In genomic region chr2:11092693-11093335, GRCh38 we compare ENCODE assay signal across 12 cellular contexts.
"Had no signal": no experiment of that assay in that cellular context is flagged by ENCODE, and none has a peak within 500 bp of the region (broad histone marks: within the 10 kb centered on the region; RNA-seq: fewer than 3 reads in every experiment).

No MANE protein-coding gene starts in this region.

- H3K4me1 ChIP-seq: ascending aorta, left ventricle myocardium inferior, right atrium auricular region, tibial nerve had no signal

- H3K9me3 Mint-ChIP-seq: activated T-cell treated with anti-CD3 and anti-CD28 coated beads, Interleukin-2, amount 50 U/mL, for 24 hours; memory B cell had no signal

- H3K4me3 ChIP-seq: ascending aorta, gastrocnemius medialis, left ventricle myocardium inferior, right atrium auricular region, tibial nerve had no signal

- H3K27me3 ChIP-seq: ascending aorta, gastrocnemius medialis, right atrium auricular region, tibial nerve had no signal

- H3K36me3 ChIP-seq: ascending aorta, gastrocnemius medialis, left ventricle myocardium inferior, right atrium auricular region, tibial nerve, WERI-Rb-1 had no signal

- H3K4me1 Mint-ChIP-seq: memory B cell had no signal

- H3K27ac Mint-ChIP-seq: activated T-cell treated with anti-CD3 and anti-CD28 coated beads, Interleukin-2, amount 50 U/mL, for 24 hours; memory B cell had no signal

- H3K9me3 ChIP-seq: ascending aorta, gastrocnemius medialis, left ventricle myocardium inferior, right atrium auricular region, tibial nerve had no signal

- H3K27ac ChIP-seq: ascending aorta, gastrocnemius medialis, left ventricle myocardium inferior, right atrium auricular region, tibial nerve, WERI-Rb-1 had no signal

- H3K36me3 Mint-ChIP-seq: memory B cell had no signal

- H3K4me3 Mint-ChIP-seq: activated T-cell treated with anti-CD3 and anti-CD28 coated beads, Interleukin-2, amount 50 U/mL, for 24 hours; memory B cell had no signal

- ATAC-seq: gastrocnemius medialis had no signal

- DNase-seq: activated CD4-positive, alpha-beta T cell treated with anti-CD3 and anti-CD28 coated beads for 48 hours; activated T-cell treated with anti-CD3 and anti-CD28 coated beads, Interleukin-2, amount 50 U/mL, for 24 hours; gastrocnemius medialis; kidney; left ventricle myocardium inferior; posterior cingulate gyrus; small intestine; WERI-Rb-1 had no signal
